ENCODE assay signal across 8 cellular contexts in genomic region chr10:95133016-95133752, GRCh38.
A peak's percentile ranks its signal among the peaks of the same experiment; 100 is the strongest.
DNase-seq lines count a peak whose midpoint lies in the region; ATAC-seq and TF ChIP-seq lines count a peak whose summit lies in the region.

No MANE protein-coding gene starts in this region.

- no peak overlapping the region for H3K9ac ChIP-seq in OCI-LY1 (ENCODE audit: low read length)

- H3K27me3 Mint-ChIP-seq in type B pancreatic cell, result no peaks in the 10 kb centered on the region

- peak; percentile 91 for ATAC-seq in GM21381 (IDR thresholded peaks at IDR 0.05; ENCODE audit: unreplicated experiment)

- H2AFZ ChIP-seq in OCI-LY1 (ENCODE audit: low read length) (no peak overlapping the region), osteoblast (ENCODE audit: low read length) (no peak overlapping the region)

- H3K4me2 ChIP-seq in OCI-LY1 (ENCODE audit: low read length) (no peak overlapping the region), osteoblast (ENCODE audit: insufficient read depth, low read length) (no peak overlapping the region)

- H4K20me1 ChIP-seq in OCI-LY1 (ENCODE audit: insufficient read depth, low read length), result no peaks in the 10 kb centered on the region
- H4K20me1 ChIP-seq in osteoblast (ENCODE audit: insufficient read depth, low read length), result no peaks in the 10 kb centered on the region

- no peaks in the 10 kb centered on the region for H3K4me1 Mint-ChIP-seq in type B pancreatic cell (ENCODE audit: unreplicated experiment)

- no peaks in the 10 kb centered on the region for H3K9me2 ChIP-seq in OCI-LY1 (ENCODE audit: low read depth, low read length)

- no peaks in the 10 kb centered on the region for H3K4me1 ChIP-seq in OCI-LY1 (ENCODE audit: insufficient read depth, low read length, severe bottlenecking)
- no peaks in the 10 kb centered on the region for H3K4me1 ChIP-seq in osteoblast (ENCODE audit: insufficient read depth, low read length)

- DNase-seq in DMS153 (lab: John Stamatoyannopoulos, UW) (peak; percentile 71), HS-27A (ENCODE audit: low read depth) (peak; percentile 33), activated T-cell treated with anti-CD3 and anti-CD28 coated beads for 24 hours (ENCODE audit: low read depth) (peak; percentile 57), fibroblast of pulmonary artery (ENCODE audit: low read depth) (peak; percentile 88), osteoblast (ENCODE audit: insufficient read length, low spot score, missing footprints) (no peak), type B pancreatic cell (ENCODE audit: extremely low spot score, unreplicated experiment) (no peak)

- H3K36me3 ChIP-seq in OCI-LY1 (ENCODE audit: insufficient read depth, low read length) (no peaks in the 10 kb centered on the region), osteoblast (ENCODE audit: insufficient read depth, low read length) (no peaks in the 10 kb centered on the region)

- H3K4me3 Mint-ChIP-seq in type B pancreatic cell, result no peak overlapping the region

- H3K4me3 ChIP-seq in OCI-LY1 (ENCODE audit: low read depth, low read length, poor library complexity, severe bottlenecking) (no peak overlapping the region), fibroblast of pulmonary artery (replicated peaks; ENCODE audit: low read depth, low read length) (no peak overlapping the region), osteoblast (ENCODE audit: insufficient read depth, low read length) (no peak overlapping the region)

- peaks cover 15% of the 10 kb centered on the region for H3K36me3 Mint-ChIP-seq in type B pancreatic cell

- no peaks in the 10 kb centered on the region for H3K79me2 ChIP-seq in OCI-LY1 (ENCODE audit: insufficient read depth, low read length)
- H3K79me2 ChIP-seq in osteoblast (ENCODE audit: insufficient read depth, low read length), result no peaks in the 10 kb centered on the region

- peaks cover 8% of the 10 kb centered on the region for H3K9me3 Mint-ChIP-seq in type B pancreatic cell

- H3K27me3 ChIP-seq in OCI-LY1 (ENCODE audit: insufficient read depth, low read length) (no peaks in the 10 kb centered on the region), osteoblast (ENCODE audit: insufficient read depth, low read length) (no peaks in the 10 kb centered on the region)

- TF ChIP-seq CTCF in OCI-LY1 (IDR thresholded peaks at IDR 0.05; ENCODE audit: low read length) (peak; percentile 55; the same call in 1 of the 2 replicates), fibroblast of pulmonary artery (IDR thresholded peaks at IDR 0.05; ENCODE audit: low read length, missing control alignments) (peak; percentile 79), osteoblast (IDR thresholded peaks at IDR 0.05; ENCODE audit: extremely low read depth, low read depth, low read length) (peak; percentile 75), type B pancreatic cell (conservative IDR thresholded peaks at IDR 0.05) (peak; percentile 84)

- no peaks in the 10 kb centered on the region for H3F3A ChIP-seq in OCI-LY1 (ENCODE audit: insufficient read depth, low read length)

- no peak overlapping the region for H3K27ac Mint-ChIP-seq in type B pancreatic cell

- H3K27ac ChIP-seq in OCI-LY1 (ENCODE audit: low read depth, low read length, poor library complexity, severe bottlenecking) (no peak overlapping the region), osteoblast (ENCODE audit: low read depth, low read length) (no peak overlapping the region)

- H3K9me3 ChIP-seq in OCI-LY1 (ENCODE audit: low read length) (no peaks in the 10 kb centered on the region), osteoblast (ENCODE audit: low read depth, low read length) (no peaks in the 10 kb centered on the region)

Comparison
In these comparisons a context has a peak if more than half of its experiments do, and no peak if none do; other contexts are left out.
1. DNase-seq: peak in DMS153 (single experiment), HS-27A (single experiment), activated T-cell treated with anti-CD3 and anti-CD28 coated beads for 24 hours (single experiment) and fibroblast of pulmonary artery (single experiment); none in osteoblast (single experiment) and type B pancreatic cell (single experiment).
2. Peak in every context shown above with its lines, with median percentiles within 50 percentile points of each other: CTCF ChIP-seq.